Comparison of ENCODE assay signal across 23 cellular contexts in the genomic region with DNA sequence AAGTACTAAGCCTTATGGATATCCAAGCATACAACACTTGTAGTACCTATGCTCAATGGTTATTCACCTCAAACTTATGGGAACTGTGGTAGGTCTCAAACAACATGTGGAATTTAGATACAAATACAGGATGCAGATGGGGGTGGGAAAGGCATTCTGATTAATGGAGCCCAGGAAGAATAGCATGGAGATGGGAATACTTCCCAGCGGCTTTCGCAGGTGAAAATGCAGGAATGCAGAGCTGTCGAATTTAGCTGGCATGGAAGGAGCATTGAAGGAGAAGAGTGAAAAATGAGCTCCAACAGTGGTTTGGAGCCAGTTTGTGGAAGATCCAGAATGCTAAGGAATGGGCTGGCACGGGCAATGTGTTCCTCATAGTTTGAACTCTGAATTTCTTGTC.
"Had no signal": no experiment of that assay in that cellular context is flagged by ENCODE, and none has a peak within 500 bp of the region (broad histone marks: within the 10 kb centered on the region; RNA-seq: fewer than 3 reads in every experiment).

No MANE protein-coding gene starts in this region.

- H3K4me1 ChIP-seq: spleen, tibial nerve had no signal

- FAIRE-seq: colon, endometrium, frontal cortex, keratinocyte, urothelium cell line had no signal

- H3K27ac ChIP-seq: epithelial cell of prostate, spleen, tibial nerve had no signal

- H3K27me3 ChIP-seq: spleen, tibial nerve had no signal

- H3K9me3 ChIP-seq: mucosa of descending colon, spleen, tibial nerve had no signal

- H3K36me3 ChIP-seq: spleen, tibial nerve had no signal

- DNase-seq: activated CD4-positive, alpha-beta T cell treated with anti-CD3 and anti-CD28 coated beads for 1 hour; activated CD4-positive, alpha-beta T cell treated with anti-CD3 and anti-CD28 coated beads, Interleukin-2, amount 10 ng/mL, durations not matched to agents 7 days and 5 days; activated CD8-positive, alpha-beta T cell treated with anti-CD3 and anti-CD28 coated beads for 36 hours; activated naive CD8-positive, alpha-beta T cell treated with anti-CD3 and anti-CD28 coated beads, Interleukin-2, amount 50 U/mL, for 24 hours; activated T-cell treated with anti-CD3 and anti-CD28 coated beads, Interleukin-2, amount 50 U/mL, for 48 hours; dermis blood vessel endothelial cell; effector CD4-positive, alpha-beta T cell; left cardiac atrium; mucosa of descending colon; posterior cingulate gyrus; right cardiac atrium; spleen; stimulated activated naive CD4-positive, alpha-beta T cell treated with Interleukin-2 at 50 U/mL for 16 hours; T-helper 17 cell; T1000 had no signal

- ATAC-seq: activated CD8-positive, alpha-beta T cell treated with anti-CD3 and anti-CD28 coated beads for 36 hours; activated naive CD8-positive, alpha-beta T cell treated with anti-CD3 and anti-CD28 coated beads, Interleukin-2, amount 50 U/mL, for 24 hours; left cardiac atrium; mucosa of descending colon; natural killer cell treated with Interleukin-12 subunit alpha and Interleukin-12 subunit beta and Interleukin-15 and Interleukin-18, amount 100 ng/mL, for 72 hours; right cardiac atrium; T-helper 17 cell had no signal

- H3K4me3 ChIP-seq: mucosa of descending colon, spleen, tibial nerve had no signal
